In the genomic region with DNA sequence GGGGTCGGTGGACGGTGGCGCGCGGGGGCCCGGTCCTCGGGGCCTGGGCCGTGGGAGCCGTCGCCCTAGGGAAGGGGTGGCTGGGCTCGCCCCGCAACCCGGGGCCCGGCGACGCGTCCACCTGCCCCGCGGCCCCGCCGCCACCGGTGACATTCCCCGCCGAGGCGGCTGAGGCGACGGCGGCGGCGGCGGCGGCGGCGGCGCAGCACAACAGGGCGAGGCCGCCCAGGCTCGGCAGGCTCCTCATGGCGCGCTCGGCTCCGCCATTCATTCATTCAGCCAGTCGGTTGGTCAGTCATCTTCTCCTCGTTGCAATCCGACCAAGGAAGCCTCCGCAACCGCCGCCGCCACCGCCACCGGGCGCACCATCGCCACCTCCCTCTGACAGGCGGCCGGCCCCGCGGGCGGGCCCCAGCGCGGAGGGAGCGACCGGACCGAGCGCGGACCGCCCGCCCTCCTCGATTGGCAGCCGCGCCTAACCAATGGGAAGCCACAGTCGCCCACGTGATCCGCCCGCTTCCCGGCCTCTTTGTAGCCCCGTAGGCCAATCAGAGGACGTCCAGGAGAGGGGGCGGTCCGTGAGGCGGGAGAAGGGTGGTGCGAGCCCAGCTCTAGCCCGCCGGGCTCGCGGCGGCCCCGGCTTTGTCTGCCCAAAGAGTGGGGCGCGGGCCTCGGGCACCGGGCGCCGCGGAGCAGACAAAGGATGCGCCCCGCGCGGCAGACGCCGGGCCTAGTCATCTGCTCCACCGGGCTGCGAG, we compare ENCODE assay signal across 8 cellular contexts. TPM values are rescaled to one million over a fixed set of nuclear protein-coding genes. Genes with fewer than 3 reads are reported as not detected.
A peak's percentile ranks its signal among the peaks of the same experiment; 100 is the strongest.
DNase-seq lines count a peak whose midpoint lies in the region; ATAC-seq, FAIRE-seq and TF ChIP-seq lines count a peak whose summit lies in the region.

A gene (minus strand): TSS at position 383 of the 758 bp plus-strand sequence. CDS start 112 bp downstream, at position 271.

- peak within 1 kb of the TSS; percentile 61 for H3K27ac Mint-ChIP-seq in Caco-2 (ENCODE audit: unreplicated experiment)
- peak within 1 kb of the TSS; percentile 82 for H3K27ac Mint-ChIP-seq in activated CD8-positive, alpha-beta memory T cell treated with anti-CD3 and anti-CD28 coated beads, Interleukin-2, amount 10 ng/mL, durations not matched to agents 7 days and 5 days

- FAIRE-seq in HTR-8/SVneo (lab: Jason Lieb, UNC), result peak; percentile 62

- H3K79me2 ChIP-seq in mesendoderm (ENCODE audit: control insufficient read depth, insufficient read depth, low read length), result no peaks in the 10 kb centered on the region

- no peak within 1 kb of the TSS for H3K27ac ChIP-seq in mesendoderm (ENCODE audit: low read depth, low read length)

- POLR2A ChIA-PET in Caco-2 (lab: Charles Lee), result no interaction called here

- no peaks in the 10 kb centered on the region for H3K4me1 Mint-ChIP-seq in Caco-2 (ENCODE audit: low read depth, unreplicated experiment)
- peaks cover 37% of the 10 kb centered on the region for H3K4me1 Mint-ChIP-seq in activated CD8-positive, alpha-beta memory T cell treated with anti-CD3 and anti-CD28 coated beads, Interleukin-2, amount 10 ng/mL, durations not matched to agents 7 days and 5 days

- no peaks in the 10 kb centered on the region for H3K36me3 ChIP-seq in Caco-2 (ENCODE audit: control insufficient read depth, insufficient read depth, low read length)
- H3K36me3 ChIP-seq in endocrine pancreas (ENCODE audit: control insufficient read depth, insufficient read depth, low read length), result no peaks in the 10 kb centered on the region
- H3K36me3 ChIP-seq in mesendoderm (ENCODE audit: control insufficient read depth, insufficient read depth, low read length), result no peaks in the 10 kb centered on the region

- no peak within 1 kb of the TSS for H4K8ac ChIP-seq in mesendoderm (ENCODE audit: low read depth, low read length)

- H3K27me3 ChIP-seq in Caco-2 (replicated peaks; ENCODE audit: control insufficient read depth, insufficient read depth, low read length) (no peaks in the 10 kb centered on the region), endocrine pancreas (ENCODE audit: control insufficient read depth, insufficient read depth, low read length) (no peaks in the 10 kb centered on the region), mesendoderm (ENCODE audit: insufficient read depth, low read length, poor library complexity) (peaks cover 5% of the 10 kb centered on the region)

- DNase-seq in Caco-2 (peak; percentile 97 to 98), HTR-8/SVneo (ENCODE audit: insufficient read length, low spot score) (peak; percentile 95), NOMO-1 treated with DMSO at 0.1 percent for 48 hours (lab: John Stamatoyannopoulos, UW; ENCODE audit: unreplicated experiment) (peak; percentile 95), mesendoderm (peak; percentile 98)
- DNase-seq in activated CD8-positive, alpha-beta memory T cell treated with anti-CD3 and anti-CD28 coated beads, Interleukin-2, amount 10 ng/mL, durations not matched to agents 7 days and 5 days, result peak; percentile 98
- DNase-seq in stimulated activated CD8-positive, alpha-beta memory T cell treated with anti-CD3 and anti-CD28 coated beads, Interleukin-12 subunit alpha, Interleukin-12 subunit beta, amount 100 ng/mL, for 4 hours (ENCODE audit: low read depth), result peak; percentile 93

- WGBS in mesendoderm (ENCODE audit: extremely low coverage, insufficient coverage, low lambda C conversion rate), result no CpG with 5 or more reads among the region's 102 CpGs

- H2BK15ac ChIP-seq in mesendoderm (replicated peaks; ENCODE audit: low read depth), result no peak within 1 kb of the TSS

- peak within 1 kb of the TSS; percentile 67 for H3K4me3 ChIP-seq in Caco-2 (ENCODE audit: low read depth, low read length)
- peak within 1 kb of the TSS; percentile 95 for H3K4me3 ChIP-seq in endocrine pancreas (ENCODE audit: control insufficient read depth, insufficient read depth, low read length)
- H3K4me3 ChIP-seq in mesendoderm (ENCODE audit: low read length), result peak within 1 kb of the TSS; percentile 65

- peaks cover 19% of the 10 kb centered on the region for H3K4me1 ChIP-seq in Caco-2
- H3K4me1 ChIP-seq in endocrine pancreas (ENCODE audit: control insufficient read depth, insufficient read depth, low read length), result peaks cover 7% of the 10 kb centered on the region
- no peaks in the 10 kb centered on the region for H3K4me1 ChIP-seq in mesendoderm (ENCODE audit: control insufficient read depth, low read depth, low read length)

- peak; percentile 93 for ATAC-seq in GM21381 (IDR thresholded peaks at IDR 0.05; ENCODE audit: unreplicated experiment)
- ATAC-seq in activated CD8-positive, alpha-beta memory T cell treated with anti-CD3 and anti-CD28 coated beads, Interleukin-2, amount 10 ng/mL, durations not matched to agents 7 days and 5 days, result peak; percentile 96

- intact Hi-C loops in Caco-2 (cut with micrococcal nuclease; ENCODE audit: unreplicated experiment), result loop anchor here (2.0 kb wide), 2 partner anchors 17 to 95 kb away; no protein-coding TSS in a partner anchor

- peaks cover 6% of the 10 kb centered on the region for H3K36me3 Mint-ChIP-seq in Caco-2 (ENCODE audit: insufficient read depth, unreplicated experiment)
- no peaks in the 10 kb centered on the region for H3K36me3 Mint-ChIP-seq in activated CD8-positive, alpha-beta memory T cell treated with anti-CD3 and anti-CD28 coated beads, Interleukin-2, amount 10 ng/mL, durations not matched to agents 7 days and 5 days

- no peaks in the 10 kb centered on the region for H3K79me1 ChIP-seq in mesendoderm (ENCODE audit: low read length)

- H3K4me2 ChIP-seq in mesendoderm (ENCODE audit: low read length), result peak within 1 kb of the TSS; percentile 78

- no TSS peak for BruUV-seq in Caco-2 (replicated peaks; lab: Mats Ljungman, UMichigan)

- H3K9me3 ChIP-seq in Caco-2 (no peaks in the 10 kb centered on the region), endocrine pancreas (ENCODE audit: control insufficient read depth, low read length) (no peaks in the 10 kb centered on the region)

- H2BK5ac ChIP-seq in mesendoderm (ENCODE audit: low read length), result no peak within 1 kb of the TSS

- peak within 1 kb of the TSS; percentile 83 for H3K4ac ChIP-seq in mesendoderm (ENCODE audit: low read depth, low read length)

- no peaks in the 10 kb centered on the region for H3K9me3 Mint-ChIP-seq in Caco-2 (ENCODE audit: unreplicated experiment)
- no peaks in the 10 kb centered on the region for H3K9me3 Mint-ChIP-seq in activated CD8-positive, alpha-beta memory T cell treated with anti-CD3 and anti-CD28 coated beads, Interleukin-2, amount 10 ng/mL, durations not matched to agents 7 days and 5 days (ENCODE audit: low read depth)

- H3K27me3 Mint-ChIP-seq in Caco-2 (ENCODE audit: insufficient read depth, unreplicated experiment), result no peaks in the 10 kb centered on the region
- no peaks in the 10 kb centered on the region for H3K27me3 Mint-ChIP-seq in activated CD8-positive, alpha-beta memory T cell treated with anti-CD3 and anti-CD28 coated beads, Interleukin-2, amount 10 ng/mL, durations not matched to agents 7 days and 5 days

- H2AK5ac ChIP-seq in mesendoderm (ENCODE audit: low read length), result peak within 1 kb of the TSS; percentile 14

- no peak within 1 kb of the TSS for H4K5ac ChIP-seq in mesendoderm (ENCODE audit: low read length)

- TF ChIP-seq CTCF in Caco-2 (IDR thresholded peaks at IDR 0.05; ENCODE audit: insufficient read depth in 1 of 2, low read depth in 1 of 2, low read length in 1 of 2, severe bottlenecking in 1 of 2, unreplicated experiment in 1 of 2), result no peak

- H3K23ac ChIP-seq in mesendoderm (ENCODE audit: low read length), result peak within 1 kb of the TSS; percentile 96

- peak within 1 kb of the TSS; percentile 95 for H3K56ac ChIP-seq in mesendoderm (ENCODE audit: low read length)

- peak within 1 kb of the TSS; percentile 64 for H3K18ac ChIP-seq in mesendoderm (ENCODE audit: low read length)

- peak within 1 kb of the TSS; percentile 11 for H2BK120ac ChIP-seq in mesendoderm (ENCODE audit: low read depth, low read length)

- H3K4me3 Mint-ChIP-seq in Caco-2 (ENCODE audit: unreplicated experiment), result peak within 1 kb of the TSS; percentile 85
- peak within 1 kb of the TSS; percentile 80 for H3K4me3 Mint-ChIP-seq in activated CD8-positive, alpha-beta memory T cell treated with anti-CD3 and anti-CD28 coated beads, Interleukin-2, amount 10 ng/mL, durations not matched to agents 7 days and 5 days

- CTCF ChIA-PET in Caco-2 (lab: Charles Lee), result no interaction called here
- CTCF ChIA-PET in activated CD8-positive, alpha-beta memory T cell treated with anti-CD3 and anti-CD28 coated beads, Interleukin-2, amount 10 ng/mL, durations not matched to agents 7 days and 5 days (lab: Charles Lee), result interaction anchor here (0.7 to 1.5 kb wide), 7 partner anchors 9 to 110 kb away, joined by 3 to 8 read pairs (median 3); no protein-coding TSS in a partner anchor

- H3K9ac ChIP-seq in endocrine pancreas (ENCODE audit: control insufficient read depth, insufficient read depth, low read length) (peak within 1 kb of the TSS; percentile 89), mesendoderm (ENCODE audit: low read length) (peak within 1 kb of the TSS; percentile 88)

RNA-seq across cellular contexts. Expression of the gene that starts here (rescaled TPM):
- total RNA-seq in Caco-2 (2022), result 2.8 and 2.9 TPM in 2 replicates
- 1 to 10 TPM; 6.4 to 6.7 TPM for total RNA-seq in activated CD8-positive, alpha-beta memory T cell treated with anti-CD3 and anti-CD28 coated beads, Interleukin-2, amount 10 ng/mL, durations not matched to agents 7 days and 5 days
- 1.4 TPM for polyA plus RNA-seq in mesendoderm (2013, experiment 1 of 2)
- 1.4 TPM for polyA plus RNA-seq in mesendoderm (2013, experiment 2 of 2)
